In the genomic region with DNA sequence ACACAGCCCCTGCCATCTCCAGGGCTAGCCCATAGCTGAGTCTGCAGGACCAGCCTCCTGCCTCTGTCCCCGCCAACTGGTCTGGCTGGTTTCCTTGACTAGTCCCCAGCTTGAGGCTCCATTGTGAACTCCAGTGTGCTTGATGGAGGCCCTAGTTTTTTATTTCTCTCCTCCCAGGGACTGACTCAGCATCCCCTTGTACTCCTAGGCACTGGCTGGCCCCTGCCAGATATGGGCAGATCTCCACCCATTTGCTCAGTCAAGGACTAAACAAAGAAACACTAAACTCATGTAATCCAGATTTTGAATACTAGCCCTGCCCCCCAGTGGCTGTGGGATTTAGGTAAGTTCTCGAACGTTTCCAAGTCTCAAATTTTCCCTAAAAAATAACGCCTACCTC, we compare ENCODE assay signal across 1 cellular context.
TF ChIP-seq lines count a peak whose summit lies in the region.

No MANE protein-coding gene starts in this region.

TF ChIP-seq in SK-N-SH, 30 proteins besides CTCF, POLR2A, EP300 and RAD21 (continued from another document):
- TF ChIP-seq, protein P1, sequence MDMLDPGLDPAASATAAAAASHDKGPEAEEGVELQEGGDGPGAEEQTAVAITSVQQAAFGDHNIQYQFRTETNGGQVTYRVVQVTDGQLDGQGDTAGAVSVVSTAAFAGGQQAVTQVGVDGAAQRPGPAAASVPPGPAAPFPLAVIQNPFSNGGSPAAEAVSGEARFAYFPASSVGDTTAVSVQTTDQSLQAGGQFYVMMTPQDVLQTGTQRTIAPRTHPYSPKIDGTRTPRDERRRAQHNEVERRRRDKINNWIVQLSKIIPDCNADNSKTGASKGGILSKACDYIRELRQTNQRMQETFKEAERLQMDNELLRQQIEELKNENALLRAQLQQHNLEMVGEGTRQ (IDR thresholded peaks at IDR 0.05; ENCODE audit: borderline replicate concordance, low read depth, low read length): no peak
- no peak for TF ChIP-seq JUND (IDR thresholded peaks at IDR 0.05)
- TF ChIP-seq SMC3 (IDR thresholded peaks at IDR 0.05; ENCODE audit: low read depth, low read length): no peak
- TF ChIP-seq, protein P2, sequence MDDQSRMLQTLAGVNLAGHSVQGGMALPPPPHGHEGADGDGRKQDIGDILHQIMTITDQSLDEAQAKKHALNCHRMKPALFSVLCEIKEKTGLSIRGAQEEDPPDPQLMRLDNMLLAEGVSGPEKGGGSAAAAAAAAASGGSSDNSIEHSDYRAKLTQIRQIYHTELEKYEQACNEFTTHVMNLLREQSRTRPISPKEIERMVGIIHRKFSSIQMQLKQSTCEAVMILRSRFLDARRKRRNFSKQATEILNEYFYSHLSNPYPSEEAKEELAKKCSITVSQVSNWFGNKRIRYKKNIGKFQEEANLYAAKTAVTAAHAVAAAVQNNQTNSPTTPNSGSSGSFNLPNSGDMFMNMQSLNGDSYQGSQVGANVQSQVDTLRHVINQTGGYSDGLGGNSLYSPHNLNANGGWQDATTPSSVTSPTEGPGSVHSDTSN (IDR thresholded peaks at IDR 0.05): no peak
- TF ChIP-seq, protein P3, sequence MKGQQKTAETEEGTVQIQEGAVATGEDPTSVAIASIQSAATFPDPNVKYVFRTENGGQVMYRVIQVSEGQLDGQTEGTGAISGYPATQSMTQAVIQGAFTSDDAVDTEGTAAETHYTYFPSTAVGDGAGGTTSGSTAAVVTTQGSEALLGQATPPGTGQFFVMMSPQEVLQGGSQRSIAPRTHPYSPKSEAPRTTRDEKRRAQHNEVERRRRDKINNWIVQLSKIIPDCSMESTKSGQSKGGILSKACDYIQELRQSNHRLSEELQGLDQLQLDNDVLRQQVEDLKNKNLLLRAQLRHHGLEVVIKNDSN (IDR thresholded peaks at IDR 0.05; ENCODE audit: borderline replicate concordance, low read depth): no peak
